In the genomic region with DNA sequence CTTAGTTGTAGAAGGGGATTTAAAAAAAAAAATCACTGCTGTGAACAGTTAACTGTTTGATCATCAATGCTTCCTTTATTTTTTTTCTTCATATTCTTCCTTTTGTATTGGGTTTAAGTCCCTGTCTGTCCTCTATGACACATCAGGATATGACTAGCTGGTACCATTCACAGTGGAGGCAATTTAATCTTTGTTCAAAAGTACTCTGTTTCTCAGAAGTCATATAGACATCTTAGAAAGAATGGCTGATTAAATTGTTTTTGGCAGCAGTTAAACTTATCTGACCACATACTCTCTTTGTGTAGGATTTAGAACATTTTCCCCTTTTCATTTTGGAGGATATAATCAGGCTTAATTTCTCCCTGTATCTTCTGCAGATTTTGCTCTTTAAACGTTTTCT, we compare ENCODE assay signal across 26 cellular contexts.
DNase-seq lines count a peak whose midpoint lies in the region; ATAC-seq, FAIRE-seq and TF ChIP-seq lines count a peak whose summit lies in the region.
"Had no signal": no experiment of that assay in that cellular context is flagged by ENCODE, and none has a peak within 500 bp of the region (broad histone marks: within the 10 kb centered on the region; RNA-seq: fewer than 3 reads in every experiment).

No MANE protein-coding gene starts in this region.

- no peaks in the 10 kb centered on the region for H3K4me1 ChIP-seq in keratinocyte (ENCODE audit: control insufficient read depth, extremely low read depth, insufficient read depth, low read length)
- H3K4me1 ChIP-seq: prostate gland, sigmoid colon had no signal

- H3K4me2 ChIP-seq in keratinocyte (ENCODE audit: control insufficient read depth, extremely low read depth, insufficient read depth, low read depth, low read length): no peak overlapping the region

- no peaks in the 10 kb centered on the region for H3K9me3 ChIP-seq in keratinocyte (ENCODE audit: control insufficient read depth, low read depth, low read length)
- H3K9me3 ChIP-seq: prostate gland, sigmoid colon had no signal

- no peak for TF ChIP-seq CTCF in astrocyte of the spinal cord (IDR thresholded peaks at IDR 0.05; ENCODE audit: low read depth, low read length)
- no peak for TF ChIP-seq CTCF in keratinocyte (optimal IDR thresholded peaks at IDR 0.05 in 1 of 3, IDR thresholded peaks at IDR 0.05 in 1 of 3, conservative IDR thresholded peaks at IDR 0.05 in 1 of 3; ENCODE audit: extremely low read depth in 1 of 3, insufficient read depth in 2 of 3, low read length in 3 of 3)
- no peak for TF ChIP-seq CTCF in RWPE1 (conservative IDR thresholded peaks at IDR 0.05; ENCODE audit: low read depth)

- H4K20me1 ChIP-seq in keratinocyte (ENCODE audit: control insufficient read depth, extremely low read depth, insufficient read depth, low read length): no peaks in the 10 kb centered on the region

- H3K36me3 ChIP-seq in keratinocyte (ENCODE audit: control insufficient read depth in 2 of 2, extremely low read depth in 1 of 2, insufficient read depth in 2 of 2, low read length in 2 of 2): no peaks in the 10 kb centered on the region
- H3K36me3 ChIP-seq: prostate gland, sigmoid colon had no signal

- DNase-seq in A172 (ENCODE audit: low spot score): peak; percentile 2
- peak; percentile 61 for DNase-seq in LHCN-M2 (ENCODE audit: low read depth)
- DNase-seq in astrocyte of the spinal cord (ENCODE audit: low read depth, low spot score): peak; percentile 63
- DNase-seq in keratinocyte (ENCODE audit: low read depth, low spot score): no peak
- no peak for DNase-seq in H4 (ENCODE audit: low spot score)
- DNase-seq in RWPE1 (ENCODE audit: low spot score): no peak
- DNase-seq: 8988T; activated CD4-positive, alpha-beta T cell treated with anti-CD3 and anti-CD28 coated beads, Interleukin-2, amount 50 U/mL, for 48 hours; activated CD8-positive, alpha-beta memory T cell treated with anti-CD3 and anti-CD28 coated beads, Interleukin-2, amount 50 U/mL, for 48 hours; aorta; islet precursor cell; NCI-H1105 treated with DMSO at 0.1 percent for 48 hours; NCI-H2029; NCI-H226; NCI-H774; Right ventricle myocardium superior; sigmoid colon; stimulated activated CD4-positive, alpha-beta T cell treated with anti-CD3 and anti-CD28 coated beads, Interleukin-1b, Interleukin-23, amount 100 ng/mL, for 48 hours; SW 1271; T1000; trophoblast cell had no signal

- no peak for FAIRE-seq in keratinocyte (lab: Jason Lieb, UNC)

- no peak overlapping the region for H3K9ac ChIP-seq in keratinocyte (ENCODE audit: control insufficient read depth, extremely low read depth, insufficient read depth, low read length)

- CTCF ChIA-PET in RWPE1 (lab: Yijun Ruan, JAX): no interaction called here

- peak overlapping the region; percentile 7 for H2AFZ ChIP-seq in keratinocyte (ENCODE audit: control insufficient read depth, low read length)

- H3K27ac ChIP-seq in keratinocyte (ENCODE audit: control insufficient read depth, insufficient read depth, low read length): no peak overlapping the region
- H3K27ac ChIP-seq in RWPE1: no peak overlapping the region
- H3K27ac ChIP-seq: prostate gland, sigmoid colon had no signal

- dilution Hi-C loops in keratinocyte (cut with MboI; ENCODE audit: extremely low pct_ligation_motif_present, low sequenced_read_pairs): no loop called here

- H3K9me1 ChIP-seq in keratinocyte (ENCODE audit: control insufficient read depth, extremely low read depth, insufficient read depth, low read length): no peaks in the 10 kb centered on the region

- in situ Hi-C loops in astrocyte of the spinal cord (cut with HindIII; ENCODE audit: low sequenced_read_pairs): no loop called here

- H3K4me3 ChIP-seq in astrocyte of the spinal cord (ENCODE audit: low read depth, low read length) (no peak overlapping the region), keratinocyte (ENCODE audit: control insufficient read depth in 2 of 3, extremely low read depth in 1 of 3, insufficient read depth in 2 of 3, low read depth in 1 of 3, low read length in 3 of 3) (no peak overlapping the region)
- H3K4me3 ChIP-seq: prostate gland, sigmoid colon had no signal

- POLR2A ChIA-PET in RWPE1 (lab: Yijun Ruan, JAX; ENCODE audit: low non-redundant PET): no interaction called here

- ATAC-seq in GM21528 (IDR thresholded peaks at IDR 0.05; ENCODE audit: low FRiP score, unreplicated experiment): no peak
- no peak for ATAC-seq in HG03039 (IDR thresholded peaks at IDR 0.05; ENCODE audit: unreplicated experiment)
- ATAC-seq: activated naive CD4-positive, alpha-beta T cell treated with anti-CD3 and anti-CD28 coated beads, Interleukin-2, amount 50 U/mL, for 72 hours; WTC11 had no signal

- H3K27me3 ChIP-seq in keratinocyte (ENCODE audit: control insufficient read depth, extremely low read depth, insufficient read depth, low read length): no peaks in the 10 kb centered on the region
- H3K27me3 ChIP-seq: sigmoid colon had no signal

- H3K79me2 ChIP-seq in keratinocyte (ENCODE audit: control insufficient read depth, insufficient read depth, low read length): no peaks in the 10 kb centered on the region

Comparison
In these comparisons a context has a peak if more than half of its experiments do, and no peak if none do; other contexts are left out.
1. DNase-seq: peak in A172 (single experiment), LHCN-M2 (single experiment) and astrocyte of the spinal cord (single experiment); none in keratinocyte (single experiment), H4 (single experiment) and RWPE1 (single experiment).